In the genomic region with DNA sequence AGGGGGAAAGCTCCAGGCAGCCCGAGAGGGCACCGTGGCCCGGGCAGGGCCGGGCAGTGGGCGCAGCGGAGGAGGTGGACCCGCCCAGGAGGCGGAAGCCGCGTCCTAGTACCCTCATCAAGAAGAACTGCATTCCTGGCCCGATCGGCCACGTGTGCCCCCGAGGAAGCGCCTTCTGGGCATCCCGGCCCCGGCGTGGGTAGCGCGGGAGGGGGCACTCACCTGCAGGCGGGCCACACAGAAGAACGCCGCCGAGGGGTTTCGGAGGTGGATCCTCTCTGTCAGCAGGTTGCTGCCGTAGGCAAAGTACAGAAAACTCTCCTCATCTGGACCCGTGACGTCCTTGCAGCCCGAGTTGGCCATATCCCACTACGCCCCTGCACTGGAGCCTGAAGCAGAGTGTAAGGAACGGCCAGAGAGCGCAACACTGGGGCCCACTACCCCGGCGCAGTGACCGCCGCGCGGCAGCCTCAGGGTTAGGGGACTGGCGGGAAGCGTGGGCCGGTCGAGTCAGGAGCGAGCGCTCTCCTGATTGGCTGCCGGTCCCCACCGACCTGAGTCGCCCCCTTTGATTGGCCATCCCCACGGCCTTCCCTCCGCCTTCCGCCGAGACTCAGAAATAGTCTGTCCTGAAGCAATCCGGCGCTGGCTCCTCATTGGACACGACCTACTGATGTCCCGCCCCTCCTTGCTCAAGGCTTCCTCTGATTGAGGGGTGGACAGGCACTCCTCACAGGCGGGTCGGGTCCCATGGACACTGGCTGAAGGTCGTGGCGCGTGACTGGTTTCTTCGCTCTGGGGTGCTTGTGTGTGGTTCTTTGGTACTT, we compare ENCODE assay signal across 8 cellular contexts. TPM values are rescaled to one million over a fixed set of nuclear protein-coding genes. Genes with fewer than 3 reads are reported as not detected.
DNase-seq lines count a peak whose midpoint lies in the region; ATAC-seq and TF ChIP-seq lines count a peak whose summit lies in the region.

Gene GGCT, minus strand, starts transcription at position 483 of the 827 bp plus-strand sequence. Its CDS starts 120 bp downstream, at position 363.

- TF ChIP-seq POLR2A in GM19193 (IDR thresholded peaks at IDR 0.05; ENCODE audit: extremely low read depth, insufficient read depth, insufficient read length) = peak; percentile 88

- peak; percentile 100 for DNase-seq in Ammon's horn (ENCODE audit: low spot score)
- peak; percentile 97 for DNase-seq in NCI-H510A treated with DMSO at 0.1 percent for 48 hours (lab: John Stamatoyannopoulos, UW)
- DNase-seq in activated CD4-positive, alpha-beta T cell treated with anti-CD3 and anti-CD28 coated beads for 24 hours (ENCODE audit: low read depth in 2 of 2) = peak; percentile 94 to 95
- DNase-seq in chondrocyte (ENCODE audit: low spot score) = peak; percentile 99
- peak; percentile 95 for DNase-seq in kidney epithelial cell (ENCODE audit: low read depth)
- peak; percentile 95 to 96 for DNase-seq in stimulated activated CD4-positive, alpha-beta T cell treated with anti-CD3 and anti-CD28 coated beads, Interleukin-15, amount 100 ng/mL, for 48 hours (ENCODE audit: low read depth in 2 of 2)

- H3K27ac Mint-ChIP-seq in chondrocyte (ENCODE audit: unreplicated experiment) = peak within 1 kb of the TSS; percentile 88

- H3K4me3 Mint-ChIP-seq in chondrocyte (ENCODE audit: unreplicated experiment) = peak within 1 kb of the TSS; percentile 79

- no peaks in the 10 kb centered on the region for H3K27me3 Mint-ChIP-seq in chondrocyte (ENCODE audit: low read depth)

- no peak for TF ChIP-seq CTCF in chondrocyte (IDR thresholded peaks at IDR 0.05)
- TF ChIP-seq CTCF in kidney epithelial cell (IDR thresholded peaks at IDR 0.05; ENCODE audit: insufficient read depth, low read length, poor library complexity, severe bottlenecking) = no peak

- peak within 1 kb of the TSS; percentile 94 for H3K4me3 ChIP-seq in kidney epithelial cell (ENCODE audit: low read depth, low read length)

- ATAC-seq in HG03439 (IDR thresholded peaks at IDR 0.05; ENCODE audit: unreplicated experiment) = peak; percentile 98

- H3K4me1 Mint-ChIP-seq in chondrocyte (ENCODE audit: low read depth) = peaks cover 29% of the 10 kb centered on the region

- no peaks in the 10 kb centered on the region for H3K36me3 ChIP-seq in kidney epithelial cell (ENCODE audit: control insufficient read depth, insufficient read depth, low read length)

- no peaks in the 10 kb centered on the region for H3K27me3 ChIP-seq in kidney epithelial cell (ENCODE audit: control insufficient read depth, insufficient read depth, low read length)

- H3K36me3 Mint-ChIP-seq in chondrocyte (ENCODE audit: low read depth) = no peaks in the 10 kb centered on the region

- H3K9me3 Mint-ChIP-seq in chondrocyte (ENCODE audit: low read depth) = no peaks in the 10 kb centered on the region

RNA-seq across cellular contexts. Expression of gene GGCT, which starts in this region (rescaled TPM):
- 24.4 to 31.5 TPM (median 25.6 TPM) in 3 replicates for total RNA-seq in chondrocyte
- 37.8 and 42.0 TPM in 2 replicates for total RNA-seq in kidney epithelial cell

Comparison
In these comparisons a context has a peak if more than half of its experiments do, and no peak if none do; other contexts are left out.
1. Peak in every context shown above with its lines: DNase-seq, ATAC-seq and H3K4me3 ChIP-seq.